Comparison of ENCODE assay signal across 11 cellular contexts in genomic region chr22:42075277-42075676, GRCh38. TPM values are rescaled to one million over a fixed set of nuclear protein-coding genes. Genes with fewer than 3 reads are reported as not detected.
A peak's percentile ranks its signal among the peaks of the same experiment; 100 is the strongest.
DNase-seq lines count a peak whose midpoint lies in the region; ATAC-seq and TF ChIP-seq lines count a peak whose summit lies in the region.
"Had no signal": no experiment of that assay in that cellular context is flagged by ENCODE, and none has a peak within 500 bp of the region (broad histone marks: within the 10 kb centered on the region; RNA-seq: fewer than 3 reads in every experiment).

No MANE protein-coding gene starts in this region.

- TF ChIP-seq POLR2A in upper lobe of left lung (IDR thresholded peaks at IDR 0.05): no peak

- H3K27ac Mint-ChIP-seq in activated naive CD8-positive, alpha-beta T cell: no peak overlapping the region
- H3K27ac Mint-ChIP-seq in activated naive CD8-positive, alpha-beta T cell treated with anti-CD3 and anti-CD28 coated beads for 36 hours: no peak overlapping the region
- H3K27ac Mint-ChIP-seq in naive B cell: peak overlapping the region in 1 of 6 donors; percentile 68

- no peak for ATAC-seq in naive B cell (ENCODE audit: low read depth in 2 of 2)
- ATAC-seq in upper lobe of left lung (ENCODE audit: low FRiP score in 2 of 2): no peak
- no peak for ATAC-seq in HG03442 (IDR thresholded peaks at IDR 0.05; ENCODE audit: unreplicated experiment)

- TF ChIP-seq CTCF in upper lobe of left lung (IDR thresholded peaks at IDR 0.05): no peak

- H3K4me1 Mint-ChIP-seq in activated naive CD8-positive, alpha-beta T cell (ENCODE audit: low read depth): peaks cover 46% of the 10 kb centered on the region
- peaks cover 26% of the 10 kb centered on the region for H3K4me1 Mint-ChIP-seq in activated naive CD8-positive, alpha-beta T cell treated with anti-CD3 and anti-CD28 coated beads for 36 hours
- peaks cover 30 to 47% (median 30%) of the 10 kb centered on the region in 3 donors for H3K4me1 Mint-ChIP-seq in naive B cell

- no peaks in the 10 kb centered on the region for H3K27me3 Mint-ChIP-seq in activated naive CD8-positive, alpha-beta T cell
- H3K27me3 Mint-ChIP-seq in activated naive CD8-positive, alpha-beta T cell treated with anti-CD3 and anti-CD28 coated beads for 36 hours: no peaks in the 10 kb centered on the region
- no peaks in the 10 kb centered on the region for H3K27me3 Mint-ChIP-seq in naive B cell

- H3K4me3 Mint-ChIP-seq in activated naive CD8-positive, alpha-beta T cell: peak overlapping the region; percentile 57
- no peak overlapping the region for H3K4me3 Mint-ChIP-seq in activated naive CD8-positive, alpha-beta T cell treated with anti-CD3 and anti-CD28 coated beads for 36 hours
- peak overlapping the region in 7 of 8 donors; percentile 66 to 83 (median 79) for H3K4me3 Mint-ChIP-seq in naive B cell

- TF ChIP-seq EP300 in upper lobe of left lung (IDR thresholded peaks at IDR 0.05): no peak

- no peaks in the 10 kb centered on the region for H3K9me3 ChIP-seq in upper lobe of left lung

- peaks cover 33 to 47% (median 38%) of the 10 kb centered on the region in 4 donors for H3K4me1 ChIP-seq in upper lobe of left lung

- H3K9me3 Mint-ChIP-seq in activated naive CD8-positive, alpha-beta T cell (ENCODE audit: low read depth): no peaks in the 10 kb centered on the region
- no peaks in the 10 kb centered on the region for H3K9me3 Mint-ChIP-seq in activated naive CD8-positive, alpha-beta T cell treated with anti-CD3 and anti-CD28 coated beads for 36 hours
- no peaks in the 10 kb centered on the region for H3K9me3 Mint-ChIP-seq in naive B cell

- H3K27me3 ChIP-seq in upper lobe of left lung: no peaks in the 10 kb centered on the region

- no peak for DNase-seq in activated naive CD8-positive, alpha-beta T cell treated with anti-CD3 and anti-CD28 coated beads for 36 hours
- no peak for DNase-seq in caudate nucleus (lab: John Stamatoyannopoulos, UW)
- no peak for DNase-seq in naive B cell
- no peak for DNase-seq in upper lobe of left lung
- no peak for DNase-seq in T1000 (lab: John Stamatoyannopoulos, UW)
- DNase-seq in GM19240 (ENCODE audit: insufficient read length, low spot score): no peak
- DNase-seq: COR-L47, kidney glomerular epithelial cell, NCI-H1048 had no signal

- peaks cover 0 to 30% (median 11%) of the 10 kb centered on the region in 4 donors for H3K36me3 ChIP-seq in upper lobe of left lung

- H3K27ac ChIP-seq in caudate nucleus (ENCODE audit: low read depth, low read length): peak overlapping the region; percentile 52
- H3K27ac ChIP-seq in upper lobe of left lung: peak overlapping the region; percentile 86 to 97 (median 96)

- H3K36me3 Mint-ChIP-seq in activated naive CD8-positive, alpha-beta T cell: no peaks in the 10 kb centered on the region
- peaks cover 4% of the 10 kb centered on the region for H3K36me3 Mint-ChIP-seq in activated naive CD8-positive, alpha-beta T cell treated with anti-CD3 and anti-CD28 coated beads for 36 hours
- H3K36me3 Mint-ChIP-seq in naive B cell: no peaks in the 10 kb centered on the region

- WGBS in upper lobe of left lung, 2 donors: 83 to 100% methylated on average over 2 to 3 of the region's 3 CpGs

- H3K4me3 ChIP-seq in upper lobe of left lung: peak overlapping the region in 2 of 4 donors; percentile 75 to 81

RNA-seq across cellular contexts. Expression of gene PHETA2, which starts 1.2 kb away (rescaled TPM):
- total RNA-seq in activated naive CD8-positive, alpha-beta T cell treated with anti-CD3 and anti-CD28 coated beads for 36 hours: 1 to 10 TPM; 1.5 to 2.1 TPM
- polyA plus RNA-seq in naive B cell (ENCODE audit: low read depth in 6 of 6): 1 to 10 TPM in 2 of 6 donors, under 1 TPM in 4; 0.43 to 2.1 (median 0.67) TPM
- total RNA-seq in upper lobe of left lung: 10 to 100 TPM in 5 of 6 donors, 1 to 10 TPM in 1; 7.3 to 18.5 (median 13.6) TPM

RNA-seq across cellular contexts. Expression of gene SMDT1, which starts 4.2 kb away (rescaled TPM):
- 10 to 100 TPM; 58.0 to 63.4 TPM for total RNA-seq in activated naive CD8-positive, alpha-beta T cell treated with anti-CD3 and anti-CD28 coated beads for 36 hours
- polyA plus RNA-seq in naive B cell (ENCODE audit: low read depth in 6 of 6): 100 to 1,000 TPM; 182 to 363 (median 235) TPM
- 100 to 1,000 TPM in 1 of 6 donors, 10 to 100 TPM in 5; 11.2 to 135 (median 27.2) TPM for total RNA-seq in upper lobe of left lung

RNA-seq across cellular contexts. Expression of gene NAGA, which starts 4.7 kb away (rescaled TPM):
- 10 to 100 TPM; 13.2 to 16.0 TPM for total RNA-seq in activated naive CD8-positive, alpha-beta T cell treated with anti-CD3 and anti-CD28 coated beads for 36 hours
- polyA plus RNA-seq in naive B cell (ENCODE audit: low read depth in 6 of 6): 10 to 100 TPM; 10.5 to 13.9 (median 11.3) TPM
- 10 to 100 TPM; 25.5 to 42.3 (median 34.4) TPM for total RNA-seq in upper lobe of left lung

RNA-seq across cellular contexts. Expression of gene NDUFA6, which starts 15.3 kb away (rescaled TPM):
- 100 to 1,000 TPM; 107 to 117 TPM for total RNA-seq in activated naive CD8-positive, alpha-beta T cell treated with anti-CD3 and anti-CD28 coated beads for 36 hours
- 100 to 1,000 TPM in 3 of 6 donors, 10 to 100 TPM in 3; 96.8 to 110 (median 104) TPM for polyA plus RNA-seq in naive B cell (ENCODE audit: low read depth in 6 of 6)
- 10 to 100 TPM in 5 of 6 donors, 1 to 10 TPM in 1; 7.3 to 51.4 (median 46.4) TPM for total RNA-seq in upper lobe of left lung

RNA-seq across cellular contexts. Expression of gene CYP2D6, which starts 55.3 kb away (rescaled TPM):
- 1 to 10 TPM; 1.6 to 2.4 TPM for total RNA-seq in activated naive CD8-positive, alpha-beta T cell treated with anti-CD3 and anti-CD28 coated beads for 36 hours
- under 1 TPM in 2 of 6 donors, not detected in 4; 0.14 to 0.61 TPM for polyA plus RNA-seq in naive B cell (ENCODE audit: low read depth in 6 of 6)
- total RNA-seq in upper lobe of left lung: 1 to 10 TPM in 4 of 6 donors, under 1 TPM in 2; 0.46 to 4.2 (median 1.9) TPM
